Comparison of ENCODE assay signal across 39 cellular contexts in genomic region chr11:62166371-62166770, GRCh38. TPM values are rescaled to one million over a fixed set of nuclear protein-coding genes. Genes with fewer than 3 reads are reported as not detected.
"Had no signal": no experiment of that assay in that cellular context is flagged by ENCODE, and none has a peak within 500 bp of the region (broad histone marks: within the 10 kb centered on the region; RNA-seq: fewer than 3 reads in every experiment).

No MANE protein-coding gene starts in this region.

- H3K9me3 ChIP-seq: MG63 had no signal

- H3K4me3 ChIP-seq: MG63 had no signal

- H3K36me3 ChIP-seq: MG63 had no signal

- DNase-seq: Karpas-422, Kasumi-1, MG63, MM.1S, MV-4-11, NCI-H1048, NCI-H1092, NCI-H1092 treated with DMSO at 0.1 percent for 48 hours, NCI-H1105, NCI-H1105 treated with DMSO at 0.1 percent for 48 hours, NCI-H1417, NCI-H1417 treated with DMSO at 0.1 percent for 48 hours, NCI-H1436, NCI-H1436 treated with DMSO at 0.1 percent for 48 hours, NCI-H146, NCI-H1694, NCI-H1694 treated with DMSO at 0.1 percent for 48 hours, NCI-H187, NCI-H187 treated with DMSO at 0.1 percent for 48 hours, NCI-H1930, NCI-H2029, NCI-H2029 treated with DMSO at 0.1 percent for 48 hours, NCI-H2081, NCI-H2081 treated with DMSO at 0.1 percent for 48 hours, NCI-H2107, NCI-H2171, NCI-H2171 treated with DMSO at 0.1 percent for 48 hours, NCI-H2227 treated with DMSO at 0.1 percent for 48 hours, NCI-H226, NCI-H345, NCI-H446, NCI-H446 treated with DMSO at 0.1 percent for 48 hours, NCI-H510A, NCI-H510A treated with DMSO at 0.1 percent for 48 hours, NCI-H524 had no signal

RNA-seq across cellular contexts. Expression of gene SCGB1D1, which starts 23.6 kb away (rescaled TPM):
- total RNA-seq: LHCN-M2, M059J, MCF 10A, NCI-H460 had no signal

RNA-seq across cellular contexts. Expression of gene SCGB2A1, which starts 42.1 kb away (rescaled TPM):
- total RNA-seq: LHCN-M2, M059J, MCF 10A, NCI-H460 had no signal
